34 cellular contexts compared by ENCODE assay signal in the genomic region with DNA sequence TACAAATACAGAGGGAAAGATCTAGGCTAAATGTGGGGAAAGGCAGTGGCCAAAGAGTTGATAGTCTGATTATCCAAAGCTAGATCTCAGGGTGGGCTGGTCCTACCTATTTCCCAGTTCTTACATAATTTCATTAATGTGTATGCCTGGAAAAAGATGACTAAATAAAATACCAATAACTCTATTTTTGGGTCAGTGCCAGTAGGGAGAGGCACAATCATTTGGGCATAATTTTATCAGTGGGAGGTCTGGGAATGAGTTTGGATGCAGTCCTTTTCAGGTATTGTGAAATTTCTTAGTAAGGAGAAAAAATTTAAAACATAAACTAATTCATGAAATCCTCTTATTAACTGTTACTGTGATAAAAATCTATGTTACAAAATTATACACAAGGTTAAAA. TPM values are rescaled to one million over a fixed set of nuclear protein-coding genes. Genes with fewer than 3 reads are reported as not detected.
"Had no signal": no experiment of that assay in that cellular context is flagged by ENCODE, and none has a peak within 500 bp of the region (broad histone marks: within the 10 kb centered on the region; RNA-seq: fewer than 3 reads in every experiment).

No MANE protein-coding gene starts in this region.

- H3K36me3 Mint-ChIP-seq: memory B cell; naive thymus-derived CD4-positive, alpha-beta T cell; stimulated activated naive B cell treated with anti-CD40 and anti-IgM and Interleukin-4, amounts not matched to agents 10 μg/mL and 1 μg/mL and 100 μg/mL, for 72 hours; WTC11 had no signal

- H3K4me1 ChIP-seq: breast epithelium, gastrocnemius medialis, parathyroid adenoma, psoas muscle, sigmoid colon, thyroid gland, vagina had no signal

- H3K36me3 ChIP-seq: breast epithelium, gastrocnemius medialis, left ventricle myocardium inferior, sigmoid colon, stomach, thyroid gland, upper lobe of left lung, vagina had no signal

- H3K27me3 Mint-ChIP-seq: activated CD4-positive, alpha-beta T cell treated with anti-CD3 and anti-CD28 coated beads, Interleukin-2, amount 10 ng/mL, durations not matched to agents 7 days and 5 days; dendritic cell treated with granulocyte-macrophage colony-stimulating factor and Interleukin-4, amounts not matched to agents 40 ng/mL and 50 ng/mL, for 4 days; memory B cell; stimulated activated naive B cell treated with anti-CD40 and anti-IgM and Interleukin-4, amounts not matched to agents 10 μg/mL and 1 μg/mL and 100 μg/mL, for 72 hours; T-helper 17 cell had no signal

- H3K27me3 ChIP-seq: breast epithelium, gastrocnemius medialis, sigmoid colon, stomach, thyroid gland, upper lobe of left lung, vagina had no signal

- ATAC-seq: esophagus mucosa; gastrocnemius medialis; naive thymus-derived CD4-positive, alpha-beta T cell; psoas muscle; stimulated activated naive B cell treated with anti-CD40 and anti-IgM and Interleukin-4, amounts not matched to agents 10 μg/mL and 1 μg/mL and 100 μg/mL, for 72 hours; T-helper 17 cell; WTC11 had no signal

- DNase-seq: activated CD4-positive, alpha-beta memory T cell treated with anti-CD3 and anti-CD28 coated beads, Interleukin-2, amount 10 ng/mL, durations not matched to agents 7 days and 5 days; activated CD4-positive, alpha-beta T cell treated with anti-CD3 and anti-CD28 coated beads for 1 hour; activated CD4-positive, alpha-beta T cell treated with anti-CD3 and anti-CD28 coated beads, Interleukin-2, amount 10 ng/mL, durations not matched to agents 7 days and 5 days; activated CD8-positive, alpha-beta memory T cell treated with anti-CD3 and anti-CD28 coated beads, Interleukin-2, amount 50 U/mL, for 48 hours; activated gamma-delta T cell treated with Interleukin-2 at 50 U/mL for 16 hours; activated naive CD4-positive, alpha-beta T cell treated with anti-CD3 and anti-CD28 coated beads, Interleukin-2, amount 50 U/mL, for 16 hours; activated T-cell treated with anti-CD3 and anti-CD28 coated beads, Interleukin-2, amount 50 U/mL, for 24 hours; amygdala; endodermal cell; gastrocnemius medialis; glutamatergic neuron; islet precursor cell; left ventricle myocardium inferior; midbrain; naive thymus-derived CD4-positive, alpha-beta T cell; psoas muscle; sigmoid colon; stimulated activated CD4-positive, alpha-beta T cell treated with anti-CD3 and anti-CD28 coated beads, Interleukin-1b, Interleukin-23, amount 100 ng/mL, for 48 hours; stimulated activated CD4-positive, alpha-beta T cell treated with anti-CD3 and anti-CD28 coated beads, Interleukin-4, amount 100 ng/mL, for 4 hours; stimulated activated CD8-positive, alpha-beta memory T cell treated with anti-CD3 and anti-CD28 coated beads, Interleukin-4, amount 100 ng/mL, for 48 hours; stimulated activated naive B cell treated with anti-CD40 and anti-IgM and Interleukin-4, amounts not matched to agents 10 μg/mL and 1 μg/mL and 100 μg/mL, for 72 hours; stomach; T-helper 17 cell; thyroid gland; upper lobe of left lung had no signal

- H3K79me2 ChIP-seq: parathyroid adenoma had no signal

- H3K4me3 ChIP-seq: breast epithelium, gastrocnemius medialis, left ventricle myocardium inferior, psoas muscle, sigmoid colon, smooth muscle cell, stomach, thyroid gland, upper lobe of left lung, vagina had no signal

- H3K4me3 Mint-ChIP-seq: activated CD4-positive, alpha-beta memory T cell treated with anti-CD3 and anti-CD28 coated beads, Interleukin-2, amount 10 ng/mL, durations not matched to agents 7 days and 5 days; activated CD4-positive, alpha-beta T cell treated with anti-CD3 and anti-CD28 coated beads, Interleukin-2, amount 10 ng/mL, durations not matched to agents 7 days and 5 days; activated T-cell treated with anti-CD3 and anti-CD28 coated beads, Interleukin-2, amount 50 U/mL, for 24 hours; central memory CD8-positive, alpha-beta T cell; dendritic cell treated with granulocyte-macrophage colony-stimulating factor and Interleukin-4, amounts not matched to agents 40 ng/mL and 50 ng/mL, for 4 days; endodermal cell; memory B cell; naive thymus-derived CD4-positive, alpha-beta T cell; stimulated activated naive B cell treated with anti-CD40 and anti-IgM and Interleukin-4, amounts not matched to agents 10 μg/mL and 1 μg/mL and 100 μg/mL, for 72 hours; T-helper 17 cell; WTC11 had no signal

- H3K27ac Mint-ChIP-seq: activated CD4-positive, alpha-beta memory T cell treated with anti-CD3 and anti-CD28 coated beads, Interleukin-2, amount 10 ng/mL, durations not matched to agents 7 days and 5 days; activated CD4-positive, alpha-beta T cell treated with anti-CD3 and anti-CD28 coated beads, Interleukin-2, amount 10 ng/mL, durations not matched to agents 7 days and 5 days; activated T-cell treated with anti-CD3 and anti-CD28 coated beads, Interleukin-2, amount 50 U/mL, for 24 hours; dendritic cell treated with granulocyte-macrophage colony-stimulating factor and Interleukin-4, amounts not matched to agents 40 ng/mL and 50 ng/mL, for 4 days; endodermal cell; memory B cell; naive thymus-derived CD4-positive, alpha-beta T cell; stimulated activated naive B cell treated with anti-CD40 and anti-IgM and Interleukin-4, amounts not matched to agents 10 μg/mL and 1 μg/mL and 100 μg/mL, for 72 hours; T-helper 17 cell; WTC11 had no signal

- H3K9me3 Mint-ChIP-seq: activated CD4-positive, alpha-beta memory T cell treated with anti-CD3 and anti-CD28 coated beads, Interleukin-2, amount 10 ng/mL, durations not matched to agents 7 days and 5 days; activated CD4-positive, alpha-beta T cell treated with anti-CD3 and anti-CD28 coated beads, Interleukin-2, amount 10 ng/mL, durations not matched to agents 7 days and 5 days; central memory CD8-positive, alpha-beta T cell; dendritic cell treated with granulocyte-macrophage colony-stimulating factor and Interleukin-4, amounts not matched to agents 40 ng/mL and 50 ng/mL, for 4 days; endodermal cell; WTC11 had no signal

- H3K4me1 Mint-ChIP-seq: activated CD4-positive, alpha-beta memory T cell treated with anti-CD3 and anti-CD28 coated beads, Interleukin-2, amount 10 ng/mL, durations not matched to agents 7 days and 5 days; activated CD4-positive, alpha-beta T cell treated with anti-CD3 and anti-CD28 coated beads, Interleukin-2, amount 10 ng/mL, durations not matched to agents 7 days and 5 days; central memory CD8-positive, alpha-beta T cell; endodermal cell; memory B cell; naive thymus-derived CD4-positive, alpha-beta T cell; stimulated activated naive B cell treated with anti-CD40 and anti-IgM and Interleukin-4, amounts not matched to agents 10 μg/mL and 1 μg/mL and 100 μg/mL, for 72 hours; T-helper 17 cell; WTC11 had no signal

- H3K27ac ChIP-seq: breast epithelium, gastrocnemius medialis, left ventricle myocardium inferior, parathyroid adenoma, psoas muscle, sigmoid colon, stomach, thyroid gland, upper lobe of left lung, vagina had no signal

- H2AFZ ChIP-seq: parathyroid adenoma had no signal

RNA-seq across cellular contexts. Expression of a gene that starts 30.6 kb away (rescaled TPM):
- total RNA-seq: activated CD4-positive, alpha-beta memory T cell treated with anti-CD3 and anti-CD28 coated beads, Interleukin-2, amount 10 ng/mL, durations not matched to agents 7 days and 5 days; activated CD4-positive, alpha-beta T cell treated with anti-CD3 and anti-CD28 coated beads, Interleukin-2, amount 10 ng/mL, durations not matched to agents 7 days and 5 days; naive thymus-derived CD4-positive, alpha-beta T cell; T-helper 17 cell had no signal
